Comparison of ENCODE assay signal across 11 cellular contexts in the genomic region with DNA sequence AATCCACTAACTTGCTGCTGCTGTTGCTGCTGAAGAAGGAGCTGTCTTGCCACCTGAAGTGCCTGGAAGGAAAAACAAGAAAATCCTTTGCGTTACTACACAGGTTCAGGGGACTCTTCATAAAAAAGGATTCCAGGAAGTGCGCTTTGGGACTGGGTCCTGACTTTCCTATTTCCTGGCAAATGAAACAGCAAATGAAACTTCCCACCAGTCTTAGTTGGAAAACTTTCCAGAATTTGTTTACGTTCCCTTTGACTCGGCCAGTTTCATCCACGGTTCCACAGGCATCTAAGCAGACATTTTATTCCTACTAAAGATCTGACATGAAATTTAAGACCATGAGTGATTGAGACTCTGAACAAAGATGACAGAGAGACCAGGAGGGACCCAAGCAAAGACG.
DNase-seq lines count a peak whose midpoint lies in the region; ATAC-seq and TF ChIP-seq lines count a peak whose summit lies in the region.
"Had no signal": no experiment of that assay in that cellular context is flagged by ENCODE, and none has a peak within 500 bp of the region (broad histone marks: within the 10 kb centered on the region; RNA-seq: fewer than 3 reads in every experiment).

No MANE protein-coding gene starts in this region.

- no peak for TF ChIP-seq CTCF in activated CD8-positive, alpha-beta T cell treated with anti-CD3 and anti-CD28 coated beads for 36 hours (IDR thresholded peaks at IDR 0.05)

- no peak overlapping the region for H3K4me3 Mint-ChIP-seq in activated CD8-positive, alpha-beta T cell treated with anti-CD3 and anti-CD28 coated beads for 36 hours
- no peak overlapping the region for H3K4me3 Mint-ChIP-seq in activated CD8-positive, alpha-beta T cell treated with anti-CD3 and anti-CD28 coated beads, Interleukin-2, amount 10 ng/mL, durations not matched to agents 7 days and 5 days
- peak overlapping the region; percentile 9 for H3K4me3 Mint-ChIP-seq in activated naive CD8-positive, alpha-beta T cell
- no peak overlapping the region for H3K4me3 Mint-ChIP-seq in immature natural killer cell
- peak overlapping the region; percentile 13 to 33 for H3K4me3 Mint-ChIP-seq in stimulated activated naive CD8-positive, alpha-beta T cell treated with anti-CD3 and anti-CD28 coated beads, Interleukin-15, amount 100 ng/mL, for 72 hours
- H3K4me3 Mint-ChIP-seq: type B pancreatic cell had no signal

- H3K36me3 Mint-ChIP-seq in activated CD8-positive, alpha-beta T cell treated with anti-CD3 and anti-CD28 coated beads for 36 hours (ENCODE audit: low read depth): peaks cover 73% of the 10 kb centered on the region
- H3K36me3 Mint-ChIP-seq in activated CD8-positive, alpha-beta T cell treated with anti-CD3 and anti-CD28 coated beads, Interleukin-2, amount 10 ng/mL, durations not matched to agents 7 days and 5 days (ENCODE audit: low read depth): peaks cover 66% of the 10 kb centered on the region
- H3K36me3 Mint-ChIP-seq in activated naive CD8-positive, alpha-beta T cell: peaks cover 42% of the 10 kb centered on the region
- H3K36me3 Mint-ChIP-seq in immature natural killer cell: peaks cover 3 to 30% (median 8%) of the 10 kb centered on the region in 3 donors

- intact Hi-C loops in activated CD8-positive, alpha-beta T cell treated with anti-CD3 and anti-CD28 coated beads for 36 hours (cut with micrococcal nuclease): no loop called here

- DNase-seq in activated CD8-positive, alpha-beta T cell treated with anti-CD3 and anti-CD28 coated beads for 36 hours: no peak
- DNase-seq in activated CD8-positive, alpha-beta T cell treated with anti-CD3 and anti-CD28 coated beads, Interleukin-2, amount 10 ng/mL, durations not matched to agents 7 days and 5 days: no peak
- DNase-seq in immature natural killer cell: no peak
- DNase-seq in stimulated activated naive CD8-positive, alpha-beta T cell treated with anti-CD3 and anti-CD28 coated beads, Interleukin-15, amount 100 ng/mL, for 72 hours: no peak
- no peak for DNase-seq in NCI-H1092 treated with DMSO at 0.1 percent for 48 hours (lab: John Stamatoyannopoulos, UW)
- DNase-seq: ACHN; activated naive CD4-positive, alpha-beta T cell treated with anti-CD3 and anti-CD28 coated beads, Interleukin-2, amount 50 U/mL, for 16 hours had no signal

- no peaks in the 10 kb centered on the region for H3K27me3 Mint-ChIP-seq in activated CD8-positive, alpha-beta T cell treated with anti-CD3 and anti-CD28 coated beads for 36 hours
- no peaks in the 10 kb centered on the region for H3K27me3 Mint-ChIP-seq in activated CD8-positive, alpha-beta T cell treated with anti-CD3 and anti-CD28 coated beads, Interleukin-2, amount 10 ng/mL, durations not matched to agents 7 days and 5 days (ENCODE audit: low read depth)
- H3K27me3 Mint-ChIP-seq in activated naive CD8-positive, alpha-beta T cell: no peaks in the 10 kb centered on the region
- H3K27me3 Mint-ChIP-seq in immature natural killer cell (ENCODE audit: low read depth in 3 of 3): no peaks in the 10 kb centered on the region
- no peaks in the 10 kb centered on the region for H3K27me3 Mint-ChIP-seq in stimulated activated naive CD8-positive, alpha-beta T cell treated with anti-CD3 and anti-CD28 coated beads, Interleukin-15, amount 100 ng/mL, for 72 hours
- H3K27me3 Mint-ChIP-seq: type B pancreatic cell had no signal

- POLR2A ChIA-PET in activated CD8-positive, alpha-beta T cell treated with anti-CD3 and anti-CD28 coated beads for 36 hours (lab: Charles Lee): no interaction called here
- POLR2A ChIA-PET in activated CD8-positive, alpha-beta T cell treated with anti-CD3 and anti-CD28 coated beads, Interleukin-2, amount 10 ng/mL, durations not matched to agents 7 days and 5 days (lab: Charles Lee): no interaction called here

- H3K4me1 Mint-ChIP-seq in activated CD8-positive, alpha-beta T cell treated with anti-CD3 and anti-CD28 coated beads for 36 hours (ENCODE audit: low read depth): peaks cover 89% of the 10 kb centered on the region
- H3K4me1 Mint-ChIP-seq in activated CD8-positive, alpha-beta T cell treated with anti-CD3 and anti-CD28 coated beads, Interleukin-2, amount 10 ng/mL, durations not matched to agents 7 days and 5 days (ENCODE audit: low read depth): peaks cover 50% of the 10 kb centered on the region
- H3K4me1 Mint-ChIP-seq in activated naive CD8-positive, alpha-beta T cell (ENCODE audit: low read depth): peaks cover 87% of the 10 kb centered on the region
- H3K4me1 Mint-ChIP-seq in immature natural killer cell: peaks cover 70 to 91% of the 10 kb centered on the region in 2 donors
- peaks cover 98% of the 10 kb centered on the region for H3K4me1 Mint-ChIP-seq in stimulated activated naive CD8-positive, alpha-beta T cell treated with anti-CD3 and anti-CD28 coated beads, Interleukin-15, amount 100 ng/mL, for 72 hours

- no peak for ATAC-seq in activated CD8-positive, alpha-beta T cell treated with anti-CD3 and anti-CD28 coated beads for 36 hours
- no peak for ATAC-seq in activated CD8-positive, alpha-beta T cell treated with anti-CD3 and anti-CD28 coated beads, Interleukin-2, amount 10 ng/mL, durations not matched to agents 7 days and 5 days
- ATAC-seq in stimulated activated naive CD8-positive, alpha-beta T cell treated with anti-CD3 and anti-CD28 coated beads, Interleukin-15, amount 100 ng/mL, for 72 hours: no peak
- no peak for ATAC-seq in HG03097 (IDR thresholded peaks at IDR 0.05; ENCODE audit: low FRiP score, unreplicated experiment)
- ATAC-seq in HG03439 (IDR thresholded peaks at IDR 0.05; ENCODE audit: unreplicated experiment): no peak

- peak overlapping the region; percentile 75 for H3K27ac Mint-ChIP-seq in activated CD8-positive, alpha-beta T cell treated with anti-CD3 and anti-CD28 coated beads for 36 hours
- no peak overlapping the region for H3K27ac Mint-ChIP-seq in activated CD8-positive, alpha-beta T cell treated with anti-CD3 and anti-CD28 coated beads, Interleukin-2, amount 10 ng/mL, durations not matched to agents 7 days and 5 days
- H3K27ac Mint-ChIP-seq in activated naive CD8-positive, alpha-beta T cell: peak overlapping the region; percentile 93
- H3K27ac Mint-ChIP-seq in immature natural killer cell: peak overlapping the region in 4 of 6 donors; percentile 0 to 25 (median 11)
- H3K27ac Mint-ChIP-seq in stimulated activated naive CD8-positive, alpha-beta T cell treated with anti-CD3 and anti-CD28 coated beads, Interleukin-15, amount 100 ng/mL, for 72 hours: peak overlapping the region; percentile 79 to 89
- H3K27ac Mint-ChIP-seq: type B pancreatic cell had no signal

- CTCF ChIA-PET in activated CD8-positive, alpha-beta T cell treated with anti-CD3 and anti-CD28 coated beads for 36 hours (lab: Charles Lee): no interaction called here
- CTCF ChIA-PET in activated CD8-positive, alpha-beta T cell treated with anti-CD3 and anti-CD28 coated beads, Interleukin-2, amount 10 ng/mL, durations not matched to agents 7 days and 5 days (lab: Charles Lee): no interaction called here

- no peaks in the 10 kb centered on the region for H3K9me3 Mint-ChIP-seq in activated CD8-positive, alpha-beta T cell treated with anti-CD3 and anti-CD28 coated beads for 36 hours
- no peaks in the 10 kb centered on the region for H3K9me3 Mint-ChIP-seq in activated CD8-positive, alpha-beta T cell treated with anti-CD3 and anti-CD28 coated beads, Interleukin-2, amount 10 ng/mL, durations not matched to agents 7 days and 5 days (ENCODE audit: insufficient read depth)
- H3K9me3 Mint-ChIP-seq in activated naive CD8-positive, alpha-beta T cell (ENCODE audit: low read depth): no peaks in the 10 kb centered on the region
- no peaks in the 10 kb centered on the region for H3K9me3 Mint-ChIP-seq in immature natural killer cell
- H3K9me3 Mint-ChIP-seq in stimulated activated naive CD8-positive, alpha-beta T cell treated with anti-CD3 and anti-CD28 coated beads, Interleukin-15, amount 100 ng/mL, for 72 hours: no peaks in the 10 kb centered on the region
- H3K9me3 Mint-ChIP-seq: type B pancreatic cell had no signal

Comparison
In these comparisons a context has a peak if more than half of its experiments do, and no peak if none do; other contexts are left out.
1. H3K4me3 Mint-ChIP-seq: peak in activated naive CD8-positive, alpha-beta T cell (single experiment) and stimulated activated naive CD8-positive, alpha-beta T cell treated with anti-CD3 and anti-CD28 coated beads, Interleukin-15, amount 100 ng/mL, for 72 hours (2 of 2); none in activated CD8-positive, alpha-beta T cell treated with anti-CD3 and anti-CD28 coated beads for 36 hours (single experiment), activated CD8-positive, alpha-beta T cell treated with anti-CD3 and anti-CD28 coated beads, Interleukin-2, amount 10 ng/mL, durations not matched to agents 7 days and 5 days (single experiment) and immature natural killer cell (0 of 5).